ENCODE assay signal across 25 cellular contexts in genomic region chrX:18933611-18934010, GRCh38. TPM values are rescaled to one million over a fixed set of nuclear protein-coding genes. Genes with fewer than 3 reads are reported as not detected.
A peak's percentile ranks its signal among the peaks of the same experiment; 100 is the strongest.
DNase-seq lines count a peak whose midpoint lies in the region; ATAC-seq, FAIRE-seq and TF ChIP-seq lines count a peak whose summit lies in the region.
"Had no signal": no experiment of that assay in that cellular context is flagged by ENCODE, and none has a peak within 500 bp of the region (broad histone marks: within the 10 kb centered on the region; RNA-seq: fewer than 3 reads in every experiment).

No MANE protein-coding gene starts in this region.

- no peak for TF ChIP-seq POLR2A in HepG2 (IDR thresholded peaks at IDR 0.05; ENCODE audit: insufficient read depth in 1 of 2, low read depth in 2 of 2, low read length in 2 of 2)

- TF ChIP-seq CTCF in A673 (conservative IDR thresholded peaks at IDR 0.05; ENCODE audit: low read depth, low read length) (no peak), astrocyte (IDR thresholded peaks at IDR 0.05; ENCODE audit: insufficient read depth, low read depth, low read length) (no peak), HepG2 (CRISPR knock-in tag; IDR thresholded peaks at IDR 0.05) (no peak), ascending aorta (IDR thresholded peaks at IDR 0.05) (no peak)

- H3K27me3 Mint-ChIP-seq in astrocyte (ENCODE audit: low read depth, unreplicated experiment): no peaks in the 10 kb centered on the region
- H3K27me3 Mint-ChIP-seq: CD4-positive, alpha-beta T cell had no signal

- H3K27ac ChIP-seq in A673 (ENCODE audit: low read depth, low read length, poor library complexity, severe bottlenecking): peak overlapping the region; percentile 19
- no peak overlapping the region for H3K27ac ChIP-seq in astrocyte (ENCODE audit: low read depth, low read length)
- H3K27ac ChIP-seq in HepG2 (ENCODE audit: extremely low read length, insufficient read depth, low read length): no peak overlapping the region
- no peak overlapping the region for H3K27ac ChIP-seq in small intestine (ENCODE audit: low read depth in 1 of 2, low read length in 1 of 2)
- H3K27ac ChIP-seq in ascending aorta: no peak overlapping the region
- H3K27ac ChIP-seq: 22Rv1; BLaER1 treated with 17β-estradiol and CSF1 and Interleukin-3, amounts not matched to agents 10 nM and 100 nM had no signal

- H3K9me3 Mint-ChIP-seq in astrocyte (ENCODE audit: unreplicated experiment): no peaks in the 10 kb centered on the region
- H3K9me3 Mint-ChIP-seq: CD14-positive monocyte; CD4-positive, alpha-beta T cell; CD8-positive, alpha-beta memory T cell; GM23338 had no signal

- H3K4me3 ChIP-seq in A673 (ENCODE audit: low read depth, low read length, poor library complexity, severe bottlenecking): no peak overlapping the region
- no peak overlapping the region for H3K4me3 ChIP-seq in astrocyte (ENCODE audit: insufficient read depth, low read depth, low read length)
- H3K4me3 ChIP-seq in HepG2 (replicated peaks in 1 of 3; ENCODE audit: insufficient read depth in 1 of 3, low read depth in 2 of 3, low read length in 3 of 3): no peak overlapping the region
- no peak overlapping the region for H3K4me3 ChIP-seq in small intestine (ENCODE audit: low read depth in 1 of 2, low read length in 2 of 2)
- no peak overlapping the region for H3K4me3 ChIP-seq in ascending aorta
- H3K4me3 ChIP-seq: BLaER1 treated with 17β-estradiol and CSF1 and Interleukin-3, amounts not matched to agents 10 nM and 100 nM; GM23338 had no signal

- no peak overlapping the region for H3K9ac ChIP-seq in astrocyte (ENCODE audit: low read length)
- H3K9ac ChIP-seq in HepG2 (ENCODE audit: insufficient read depth, low read depth, low read length): no peak overlapping the region
- H3K9ac ChIP-seq: BLaER1 treated with 17β-estradiol and CSF1 and Interleukin-3, amounts not matched to agents 10 nM and 100 nM had no signal

- H3K4me2 ChIP-seq in astrocyte (ENCODE audit: low read length): no peak overlapping the region
- no peak overlapping the region for H3K4me2 ChIP-seq in HepG2 (ENCODE audit: low read depth, low read length)
- H3K4me2 ChIP-seq: BLaER1 treated with 17β-estradiol and CSF1 and Interleukin-3, amounts not matched to agents 10 nM and 100 nM; GM23338 had no signal

- no peak overlapping the region for H2AFZ ChIP-seq in astrocyte (ENCODE audit: low read depth, low read length)
- no peak overlapping the region for H2AFZ ChIP-seq in HepG2 (ENCODE audit: low read length)
- H2AFZ ChIP-seq: GM23338 had no signal

- 97% methylated on average over 3 of the region's 3 CpGs for WGBS in HepG2 (ENCODE audit: low lambda C conversion rate)
- WGBS in small intestine, 3 donors: 45 to 67% (median 65%) methylated on average over 3 of the region's 3 CpGs

- no peaks in the 10 kb centered on the region for H3K27me3 ChIP-seq in A673 (replicated peaks; ENCODE audit: insufficient read depth, low read depth, low read length, poor library complexity)
- H3K27me3 ChIP-seq in astrocyte (ENCODE audit: insufficient read depth, low read length): no peaks in the 10 kb centered on the region
- no peaks in the 10 kb centered on the region for H3K27me3 ChIP-seq in HepG2 (ENCODE audit: control insufficient read depth in 1 of 2, insufficient read depth in 2 of 2, low read length in 2 of 2)
- H3K27me3 ChIP-seq in small intestine (ENCODE audit: control insufficient read depth in 2 of 2, insufficient read depth in 2 of 2, low read length in 2 of 2): no peaks in the 10 kb centered on the region
- no peaks in the 10 kb centered on the region for H3K27me3 ChIP-seq in ascending aorta
- H3K27me3 ChIP-seq: BE2C had no signal

- H3K36me3 ChIP-seq in A673 (ENCODE audit: insufficient read depth, low read length, poor library complexity, severe bottlenecking) (peaks cover 13% of the 10 kb centered on the region), astrocyte (ENCODE audit: insufficient read depth, low read length) (no peaks in the 10 kb centered on the region), HepG2 (replicated peaks in 1 of 2; ENCODE audit: control insufficient read depth in 1 of 2, insufficient read depth in 2 of 2, low read length in 2 of 2) (peaks cover 7 to 58% of the 10 kb centered on the region in 2 experiments), small intestine (ENCODE audit: control insufficient read depth in 2 of 2, insufficient read depth in 2 of 2, low read length in 2 of 2) (no peaks in the 10 kb centered on the region), ascending aorta (peaks cover 3 to 10% of the 10 kb centered on the region in 2 donors)
- H3K36me3 ChIP-seq: BE2C had no signal

- in situ Hi-C loops in HepG2 (cut with HindIII; ENCODE audit: extremely low pct_ligation_motif_present, low pct_unique_long_range_greater_than_20kb): loop anchor here (10.0 to 25.0 kb wide), 2 partner anchors 71 to 404 kb away; partner anchors contain the start of gene PDHA1

- CTCF ChIA-PET in A673 (lab: Charles Lee) (interaction anchor here (3.6 kb wide), 1 partner anchor 400 kb away, joined by 46 read pairs; no protein-coding TSS in a partner anchor), HepG2 (lab: Yijun Ruan, JAX; ENCODE audit: low intra/inter-chr PET ratio, low total read pairs) (no interaction called here)

- H3K4me1 ChIP-seq in A673 (ENCODE audit: insufficient read depth, low read length, poor library complexity, severe bottlenecking) (peaks cover 30% of the 10 kb centered on the region), astrocyte (ENCODE audit: insufficient read depth, low read length) (no peaks in the 10 kb centered on the region), HepG2 (ENCODE audit: insufficient read depth, low read length) (no peaks in the 10 kb centered on the region), small intestine (ENCODE audit: control insufficient read depth in 2 of 2, insufficient read depth in 1 of 2, low read depth in 1 of 2, low read length in 1 of 2) (no peaks in the 10 kb centered on the region), ascending aorta (no peaks in the 10 kb centered on the region)
- H3K4me1 ChIP-seq: BE2C had no signal

- H3K27ac Mint-ChIP-seq in astrocyte (ENCODE audit: unreplicated experiment): no peak overlapping the region
- H3K27ac Mint-ChIP-seq: CD4-positive, alpha-beta T cell; GM23338; H9 had no signal

- H3K4me1 Mint-ChIP-seq in astrocyte (ENCODE audit: low read depth, unreplicated experiment): no peaks in the 10 kb centered on the region
- H3K4me1 Mint-ChIP-seq: CD14-positive monocyte; CD8-positive, alpha-beta memory T cell had no signal

- H3K36me3 Mint-ChIP-seq in astrocyte (ENCODE audit: low read depth, unreplicated experiment): peaks cover 4% of the 10 kb centered on the region

- TF ChIP-seq EP300 in HepG2 (IDR thresholded peaks at IDR 0.05; ENCODE audit: low read depth in 2 of 2, low read length in 2 of 2): no peak
- no peak for TF ChIP-seq EP300 in HepG2 (CRISPR knock-in tag; IDR thresholded peaks at IDR 0.05; ENCODE audit: borderline replicate concordance)

- ATAC-seq in HepG2 (no peak), left ventricle myocardium superior (no peak)
- ATAC-seq: GM23338, HCT116 had no signal

- FAIRE-seq in astrocyte (lab: Jason Lieb, UNC): peak; percentile 88
- no peak for FAIRE-seq in HepG2 (lab: Jason Lieb, UNC)
- FAIRE-seq in small intestine (lab: Jason Lieb, UNC): no peak
- FAIRE-seq: A204.1, D721Med, GM12891, GM18507 had no signal

- DNase-seq in A673 (ENCODE audit: low spot score): no peak
- DNase-seq in astrocyte (ENCODE audit: low read depth): no peak
- DNase-seq in HepG2 (ENCODE audit: low spot score): no peak
- peak; percentile 27 for DNase-seq in small intestine
- no peak for DNase-seq in ascending aorta (ENCODE audit: low spot score in 2 of 2)
- no peak for DNase-seq in left ventricle myocardium superior
- no peak for DNase-seq in ureter (ENCODE audit: low spot score)
- DNase-seq: ACHN; AML-193; BE2C; CD4-positive, alpha-beta T cell; CD8-positive, alpha-beta memory T cell; DMS53; DMS79 treated with DMSO at 0.1 percent for 48 hours; GF-D8; H9 had no signal

- H3K4me3 Mint-ChIP-seq in astrocyte (ENCODE audit: unreplicated experiment): no peak overlapping the region
- H3K4me3 Mint-ChIP-seq: CD14-positive monocyte; CD4-positive, alpha-beta T cell; CD8-positive, alpha-beta memory T cell; GM23338; H9 had no signal

- H4K20me1 ChIP-seq in astrocyte (ENCODE audit: insufficient read depth, low read length): no peaks in the 10 kb centered on the region
- no peaks in the 10 kb centered on the region for H4K20me1 ChIP-seq in HepG2 (ENCODE audit: insufficient read depth, low read length)

- H3K9me3 ChIP-seq in A673 (ENCODE audit: low read depth, low read length, poor library complexity, severe bottlenecking) (no peaks in the 10 kb centered on the region), astrocyte (ENCODE audit: insufficient read depth, low read depth, low read length) (no peaks in the 10 kb centered on the region), HepG2 (ENCODE audit: low read length) (no peaks in the 10 kb centered on the region), small intestine (ENCODE audit: control insufficient read depth, low read depth) (no peaks in the 10 kb centered on the region), ascending aorta (no peaks in the 10 kb centered on the region)
- H3K9me3 ChIP-seq: BE2C; BLaER1 treated with 17β-estradiol and CSF1 and Interleukin-3, amounts not matched to agents 10 nM and 100 nM had no signal

- H3K79me2 ChIP-seq in astrocyte (ENCODE audit: insufficient read depth, low read length) (no peaks in the 10 kb centered on the region), HepG2 (ENCODE audit: insufficient read depth, low read length) (no peaks in the 10 kb centered on the region)

- no TSS peak for BruUV-seq in A673 (replicated peaks; lab: Mats Ljungman, UMichigan)
- BruUV-seq in HepG2 (replicated peaks; lab: Mats Ljungman, UMichigan): no TSS peak

- TF ChIP-seq RAD21 in HepG2 (CRISPR knock-in tag; IDR thresholded peaks at IDR 0.05): no peak

- intact Hi-C loops in A673 (cut with micrococcal nuclease; ENCODE audit: unreplicated experiment): loop anchor here (5.0 kb wide), 3 partner anchors 189 to 541 kb away; partner anchors contain the start of gene ADGRG2
- intact Hi-C loops in HepG2 (cut with micrococcal nuclease; ENCODE audit: unreplicated experiment): loop anchor here (2.0 kb wide), 2 partner anchors 73 to 401 kb away; no protein-coding TSS in a partner anchor
- intact Hi-C loops in ascending aorta (cut with DNase I): loop anchor here (5.0 kb wide), 2 partner anchors 184 to 399 kb away; no protein-coding TSS in a partner anchor
- intact Hi-C loops in left ventricle myocardium superior (cut with micrococcal nuclease): no loop called here

- POLR2A ChIA-PET in A673 (lab: Charles Lee; ENCODE audit: low non-redundant PET): no interaction called here
- POLR2A ChIA-PET in HepG2 (lab: Yijun Ruan, JAX): no interaction called here

RNA-seq across cellular contexts. Expression of gene PHKA2, which starts 50.3 kb away (rescaled TPM):
- total RNA-seq in A673 (2021) (31.4 and 42.2 TPM in 2 replicates), astrocyte (11.5 and 12.4 TPM in 2 replicates), HepG2 (2016; rRNA removed; fragmentation: Illumina TruSeq; extraction: Trizol) (15.4 and 20.5 TPM in 2 replicates), ascending aorta (16.0 TPM), left ventricle myocardium superior (57.7 TPM), ureter (26.3 TPM)
- total RNA-seq in HepG2 (2016; cell fraction: cytosol; rRNA removed; fragmentation: Illumina TruSeq; extraction: Trizol; ENCODE audit: low read depth): 3.6 and 3.8 TPM in 2 replicates
- 15.1 and 20.1 TPM in 2 replicates for total RNA-seq in HepG2 (2016; cell fraction: insoluble cytoplasmic fraction; rRNA removed; fragmentation: Illumina TruSeq; extraction: Trizol)
- total RNA-seq in HepG2 (2016; cell fraction: membrane; rRNA removed; fragmentation: Illumina TruSeq; extraction: Trizol): 5.7 and 6.3 TPM in 2 replicates
- 38.1 and 39.0 TPM in 2 replicates for total RNA-seq in HepG2 (2016; cell fraction: nucleus; rRNA removed; fragmentation: Illumina TruSeq; extraction: Trizol)
- polyA plus RNA-seq in HepG2 (2011; rRNA removed) (273 and 366 TPM in 2 replicates), small intestine (10 to 100 TPM; 16.8 to 25.3 (median 17.6) TPM)
- 63.5 and 79.6 TPM in 2 replicates for polyA plus RNA-seq in HepG2 (2011; cell fraction: cytosol; rRNA removed)
- polyA plus RNA-seq in HepG2 (2011; cell fraction: nucleus; rRNA removed): 2,242 and 2,679 TPM in 2 replicates
- 163 and 167 TPM in 2 replicates for polyA plus RNA-seq in HepG2 (2012)
- 1.6 and 1.7 TPM in 2 replicates for polyA plus RNA-seq in HepG2 (2016; cell fraction: cytosol; fragmentation: Illumina TruSeq; extraction: Trizol; ENCODE audit: low read depth)
- polyA plus RNA-seq in HepG2 (2016; cell fraction: insoluble cytoplasmic fraction; fragmentation: Illumina TruSeq; extraction: Trizol; ENCODE audit: low read depth): 15.4 and 16.9 TPM in 2 replicates
- polyA plus RNA-seq in HepG2 (2016; cell fraction: membrane; fragmentation: Illumina TruSeq; extraction: Trizol; ENCODE audit: low read depth): 3.7 and 4.0 TPM in 2 replicates
- 129 and 139 TPM in 2 replicates for polyA plus RNA-seq in HepG2 (2016; cell fraction: nucleus; fragmentation: Illumina TruSeq; extraction: Trizol; ENCODE audit: insufficient read depth, low read depth)
- 50.1 and 194 TPM in 2 replicates for polyA minus RNA-seq in HepG2 (2011; rRNA and poly(A)+ RNA removed; ENCODE audit: low replicate concordance)
- polyA minus RNA-seq in HepG2 (2011; cell fraction: cytosol; rRNA and poly(A)+ RNA removed): 45.9 and 57.7 TPM in 2 replicates
- polyA minus RNA-seq in HepG2 (2011; cell fraction: nucleus; rRNA and poly(A)+ RNA removed): 560 and 596 TPM in 2 replicates
